In genomic region chr16:86215233-86215978, GRCh38 we compare ENCODE assay signal across 27 cellular contexts.
A peak's percentile ranks its signal among the peaks of the same experiment; 100 is the strongest.
DNase-seq lines count a peak whose midpoint lies in the region; ATAC-seq, FAIRE-seq and TF ChIP-seq lines count a peak whose summit lies in the region.
"Had no signal": no experiment of that assay in that cellular context is flagged by ENCODE, and none has a peak within 500 bp of the region (broad histone marks: within the 10 kb centered on the region; RNA-seq: fewer than 3 reads in every experiment).

No MANE protein-coding gene starts in this region.

- no peak for TF ChIP-seq RAD21 in liver (IDR thresholded peaks at IDR 0.05)
- TF ChIP-seq RAD21 in HepG2 (CRISPR knock-in tag; IDR thresholded peaks at IDR 0.05) = no peak

- no peaks in the 10 kb centered on the region for H3K79me2 ChIP-seq in HepG2 (ENCODE audit: insufficient read depth, low read length)

- no peak overlapping the region for H2AFZ ChIP-seq in HepG2 (ENCODE audit: low read length)

- CTCF ChIA-PET in HepG2 (lab: Yijun Ruan, JAX; ENCODE audit: low intra/inter-chr PET ratio, low total read pairs) = no interaction called here

- TF ChIP-seq CTCF in liver (IDR thresholded peaks at IDR 0.05; ENCODE audit: low read depth, low read length, missing input control) = no peak
- TF ChIP-seq CTCF in HepG2 (CRISPR knock-in tag; IDR thresholded peaks at IDR 0.05) = no peak
- no peak for TF ChIP-seq CTCF in gastroesophageal sphincter (IDR thresholded peaks at IDR 0.05)
- no peak for TF ChIP-seq CTCF in prostate gland (IDR thresholded peaks at IDR 0.05)

- no TSS peak for BruUV-seq in HepG2 (replicated peaks; lab: Mats Ljungman, UMichigan)

- H3K27ac ChIP-seq in liver (ENCODE audit: low read depth in 1 of 2, low read length in 2 of 2) = peak overlapping the region; percentile 43 to 56
- no peak overlapping the region for H3K27ac ChIP-seq in HepG2 (ENCODE audit: extremely low read length, insufficient read depth, low read length)
- H3K27ac ChIP-seq in gastroesophageal sphincter = peak overlapping the region in 3 of 4 donors; percentile 46 to 67 (median 64)
- peak overlapping the region; percentile 35 to 56 for H3K27ac ChIP-seq in prostate gland
- H3K27ac ChIP-seq: A549, ovary, thoracic aorta had no signal

- no peaks in the 10 kb centered on the region for H3K9me3 ChIP-seq in liver (ENCODE audit: control insufficient read depth in 4 of 4, low read length in 3 of 4)
- H3K9me3 ChIP-seq in HepG2 (ENCODE audit: low read length) = no peaks in the 10 kb centered on the region
- H3K9me3 ChIP-seq in gastroesophageal sphincter = no peaks in the 10 kb centered on the region
- H3K9me3 ChIP-seq in prostate gland = no peaks in the 10 kb centered on the region
- H3K9me3 ChIP-seq: BE2C, ovary, thoracic aorta had no signal

- TF ChIP-seq EP300 in HepG2 (IDR thresholded peaks at IDR 0.05; ENCODE audit: low read depth in 2 of 2, low read length in 2 of 2) (no peak), HepG2 (CRISPR knock-in tag; IDR thresholded peaks at IDR 0.05; ENCODE audit: borderline replicate concordance) (no peak), gastroesophageal sphincter (IDR thresholded peaks at IDR 0.05) (no peak)

- DNase-seq in HepG2 (ENCODE audit: low spot score) (no peak), prostate gland (ENCODE audit: low spot score) (no peak), HCEC 1CT (no peak), hepatic stellate cell (ENCODE audit: low spot score) (no peak)
- DNase-seq: activated CD4-positive, alpha-beta T cell treated with anti-CD3 and anti-CD28 coated beads for 48 hours; activated naive CD4-positive, alpha-beta T cell treated with anti-CD3 and anti-CD28 coated beads, Interleukin-2, amount 50 U/mL, for 16 hours; BE2C; central memory CD4-positive, alpha-beta T cell; COR-L47; H7; islet precursor cell; naive thymus-derived CD4-positive, alpha-beta T cell; NCI-H1105; NCI-H2081; NCI-H345; NCI-H774; OCI-M1; Right ventricle myocardium superior had no signal

- FAIRE-seq in HepG2 (lab: Jason Lieb, UNC) = no peak
- FAIRE-seq: A549, frontal cortex had no signal

- H4K20me1 ChIP-seq in HepG2 (ENCODE audit: insufficient read depth, low read length) = no peaks in the 10 kb centered on the region

- H3K4me3 ChIP-seq in liver (ENCODE audit: low read depth in 1 of 3, low read length in 3 of 3) (no peak overlapping the region), HepG2 (replicated peaks in 1 of 3; ENCODE audit: insufficient read depth in 1 of 3, low read depth in 2 of 3, low read length in 3 of 3) (no peak overlapping the region), gastroesophageal sphincter (no peak overlapping the region), prostate gland (no peak overlapping the region)
- H3K4me3 ChIP-seq: A549, ovary, thoracic aorta had no signal

- H3K27me3 ChIP-seq in liver (ENCODE audit: control insufficient read depth in 4 of 4, insufficient read depth in 4 of 4, low read length in 3 of 4) (no peaks in the 10 kb centered on the region), HepG2 (ENCODE audit: control insufficient read depth in 1 of 2, insufficient read depth in 2 of 2, low read length in 2 of 2) (peaks cover 6 to 37% of the 10 kb centered on the region in 2 experiments; a peak in 3 of 5 replicates), gastroesophageal sphincter (no peaks in the 10 kb centered on the region), prostate gland (replicated peaks; ENCODE audit: insufficient read depth) (peaks cover 8% of the 10 kb centered on the region)
- H3K27me3 ChIP-seq: ovary had no signal

- H3K4me2 ChIP-seq in HepG2 (ENCODE audit: low read depth, low read length) = no peak overlapping the region
- H3K4me2 ChIP-seq: A549 had no signal

- no peaks in the 10 kb centered on the region for H3K4me1 ChIP-seq in liver (ENCODE audit: control insufficient read depth in 4 of 4, insufficient read depth in 4 of 4, low read length in 3 of 4)
- H3K4me1 ChIP-seq in HepG2 (ENCODE audit: insufficient read depth, low read length) = no peaks in the 10 kb centered on the region
- H3K4me1 ChIP-seq in gastroesophageal sphincter = peaks cover 0 to 35% (median 12%) of the 10 kb centered on the region in 3 donors
- H3K4me1 ChIP-seq in prostate gland (replicated peaks) = no peaks in the 10 kb centered on the region
- H3K4me1 ChIP-seq: A549, BE2C had no signal

- H3K36me3 ChIP-seq in liver (ENCODE audit: control insufficient read depth in 4 of 4, insufficient read depth in 3 of 4, low read depth in 1 of 4, low read length in 3 of 4) (no peaks in the 10 kb centered on the region), HepG2 (replicated peaks in 1 of 2; ENCODE audit: control insufficient read depth in 1 of 2, insufficient read depth in 2 of 2, low read length in 2 of 2) (no peaks in the 10 kb centered on the region), gastroesophageal sphincter (no peaks in the 10 kb centered on the region), prostate gland (no peaks in the 10 kb centered on the region)
- H3K36me3 ChIP-seq: BE2C, ovary, thoracic aorta had no signal

- TF ChIP-seq POLR2A in HepG2 (IDR thresholded peaks at IDR 0.05; ENCODE audit: insufficient read depth in 1 of 2, low read depth in 2 of 2, low read length in 2 of 2) (no peak), gastroesophageal sphincter (IDR thresholded peaks at IDR 0.05) (no peak), prostate gland (IDR thresholded peaks at IDR 0.05) (no peak)

- POLR2A ChIA-PET in HepG2 (lab: Yijun Ruan, JAX) = no interaction called here

- no peak overlapping the region for H3K9ac ChIP-seq in liver (ENCODE audit: low read depth in 1 of 2, low read length in 2 of 2)
- H3K9ac ChIP-seq in HepG2 (ENCODE audit: insufficient read depth, low read depth, low read length) = no peak overlapping the region

- ATAC-seq in HepG2 = no peak
- no peak for ATAC-seq in gastroesophageal sphincter
- ATAC-seq in GM19455 (IDR thresholded peaks at IDR 0.05; ENCODE audit: unreplicated experiment) = no peak
- ATAC-seq in activated CD4-positive, CD25-positive, alpha-beta regulatory T cell treated with anti-CD3 and anti-CD28 coated beads, Interleukin-2, amount 50 U/mL, for 24 hours = no peak
- ATAC-seq: A549; naive thymus-derived CD4-positive, alpha-beta T cell; stimulated activated memory B cell treated with anti-CD40 and anti-IgM and Interleukin-4, amounts not matched to agents 10 μg/mL and 1 μg/mL and 100 μg/mL, for 72 hours had no signal

- intact Hi-C loops in HepG2 (cut with micrococcal nuclease; ENCODE audit: unreplicated experiment) = no loop called here
- intact Hi-C loops in prostate gland (cut with DNase I) = no loop called here

- 61% methylated on average over 13 of the region's 13 CpGs for WGBS in liver
- 26% methylated on average over 12 of the region's 13 CpGs for WGBS in HepG2 (ENCODE audit: low lambda C conversion rate)
- WGBS in gastroesophageal sphincter (ENCODE audit: low coverage in 1 of 2), 2 donors = 74 to 90% methylated on average over 7 of the region's 13 CpGs
- WGBS in prostate gland = 80% methylated on average over 13 of the region's 13 CpGs

- in situ Hi-C loops in HepG2 (cut with HindIII; ENCODE audit: extremely low pct_ligation_motif_present, low pct_unique_long_range_greater_than_20kb) = no loop called here

TF ChIP-seq in liver, 16 proteins besides CTCF, POLR2A, EP300 and RAD21 (continues in another document):
- TF ChIP-seq FOXA2 (IDR thresholded peaks at IDR 0.05) (no peak), ATF3 (IDR thresholded peaks at IDR 0.05) (no peak), NR2F2 (IDR thresholded peaks at IDR 0.05) (no peak), ZBTB33 (IDR thresholded peaks at IDR 0.05) (no peak), JUND (IDR thresholded peaks at IDR 0.05) (no peak)

TF ChIP-seq in HepG2, 621 proteins besides CTCF, POLR2A, EP300 and RAD21:
- TF ChIP-seq MTA3 (CRISPR knock-in tag; IDR thresholded peaks at IDR 0.05) = no peak
